Comparison of ENCODE assay signal across 9 cellular contexts in genomic region chrX:48470110-48470832, GRCh38. TPM values are rescaled to one million over a fixed set of nuclear protein-coding genes. Genes with fewer than 3 reads are reported as not detected.
DNase-seq lines count a peak whose midpoint lies in the region; ATAC-seq and TF ChIP-seq lines count a peak whose summit lies in the region.
"Had no signal": no experiment of that assay in that cellular context is flagged by ENCODE, and none has a peak within 500 bp of the region (broad histone marks: within the 10 kb centered on the region; RNA-seq: fewer than 3 reads in every experiment).

SLC38A5 (minus strand) TSS chrX:48470260; CDS start chrX:48467924, 2,336 bp downstream.

- H3K9ac ChIP-seq in mammary epithelial cell (ENCODE audit: insufficient read depth, low read length): no peak within 1 kb of the TSS

- H3K4me1 ChIP-seq in breast epithelium (no peaks in the 10 kb centered on the region), mammary epithelial cell (ENCODE audit: insufficient read depth, low read length) (peaks cover 8% of the 10 kb centered on the region), uterus (no peaks in the 10 kb centered on the region)

- H3K27ac Mint-ChIP-seq in MCF 10A (ENCODE audit: low read depth, unreplicated experiment) (no peak within 1 kb of the TSS), memory B cell (peak within 1 kb of the TSS; percentile 37)

- WGBS in mammary epithelial cell (ENCODE audit: low coverage, missing lambda C conversion rate): 83% methylated on average over 11 of the region's 18 CpGs

- H3K79me2 ChIP-seq in mammary epithelial cell (ENCODE audit: insufficient read depth, low read length): peaks cover 4% of the 10 kb centered on the region

- peaks cover 14% of the 10 kb centered on the region for H3K9me3 Mint-ChIP-seq in MCF 10A (ENCODE audit: unreplicated experiment)
- no peaks in the 10 kb centered on the region for H3K9me3 Mint-ChIP-seq in memory B cell

- peaks cover 0 to 53% of the 10 kb centered on the region in 2 donors for H3K27me3 ChIP-seq in breast epithelium
- H3K27me3 ChIP-seq in mammary epithelial cell (ENCODE audit: insufficient read depth, low read length): no peaks in the 10 kb centered on the region
- no peaks in the 10 kb centered on the region for H3K27me3 ChIP-seq in uterus

- H3K27ac ChIP-seq in breast epithelium: no peak within 1 kb of the TSS
- H3K27ac ChIP-seq in mammary epithelial cell (ENCODE audit: insufficient read depth, low read depth, low read length): no peak within 1 kb of the TSS
- no peak within 1 kb of the TSS for H3K27ac ChIP-seq in uterus

- H3K4me3 Mint-ChIP-seq in MCF 10A (ENCODE audit: unreplicated experiment) (no peak within 1 kb of the TSS), memory B cell (peak within 1 kb of the TSS; percentile 87)

- H3K36me3 Mint-ChIP-seq in MCF 10A (ENCODE audit: insufficient read depth, unreplicated experiment) (peaks cover 12% of the 10 kb centered on the region), memory B cell (peaks cover 7% of the 10 kb centered on the region)

- H3K27me3 Mint-ChIP-seq in MCF 10A (ENCODE audit: insufficient read depth, unreplicated experiment): no peaks in the 10 kb centered on the region
- no peaks in the 10 kb centered on the region for H3K27me3 Mint-ChIP-seq in memory B cell

- DNase-seq in breast epithelium (ENCODE audit: low spot score in 2 of 2) (no peak), MCF 10A (ENCODE audit: unreplicated experiment) (no peak), mammary epithelial cell (no peak), memory B cell (ENCODE audit: low spot score in 2 of 2) (no peak), uterus (no peak), NOMO-1 treated with DMSO at 0.1 percent for 48 hours (lab: John Stamatoyannopoulos, UW; ENCODE audit: unreplicated experiment) (no peak), DMS114 treated with DMSO at 0.1 percent for 48 hours (lab: John Stamatoyannopoulos, UW; ENCODE audit: unreplicated experiment) (no peak)
- DNase-seq in stimulated activated CD4-positive, alpha-beta T cell treated with anti-CD3 and anti-CD28 coated beads, Interleukin-2, amount 100 ng/mL, for 48 hours: no peak
- DNase-seq: NCI-H69 had no signal

- CTCF ChIA-PET in MCF 10A (lab: Yijun Ruan, JAX) (interaction anchor here (0.7 kb wide), 2 partner anchors 63 to 387 kb away, joined by 3 read pairs; no protein-coding TSS in a partner anchor), mammary epithelial cell (lab: Charles Lee; ENCODE audit: low non-redundant PET) (no interaction called here)

- H3K4me2 ChIP-seq in mammary epithelial cell (ENCODE audit: insufficient read depth, low read depth, low read length): no peak within 1 kb of the TSS

- H3K36me3 ChIP-seq in breast epithelium (no peaks in the 10 kb centered on the region), mammary epithelial cell (ENCODE audit: insufficient read depth, low read length) (no peaks in the 10 kb centered on the region), uterus (no peaks in the 10 kb centered on the region)

- H3K4me1 Mint-ChIP-seq in MCF 10A (ENCODE audit: insufficient read depth, unreplicated experiment) (peaks cover 6% of the 10 kb centered on the region), memory B cell (peaks cover 19% of the 10 kb centered on the region)

- no TSS peak for BruUV-seq in MCF 10A (replicated peaks; lab: Mats Ljungman, UMichigan)
- BruUV-seq in mammary epithelial cell (replicated peaks; lab: Mats Ljungman, UMichigan): no TSS peak

- in situ Hi-C loops in mammary epithelial cell (cut with MboI; ENCODE audit: low sequenced_read_pairs in 2 of 2): no loop called here

- TF ChIP-seq POLR2A in breast epithelium (IDR thresholded peaks at IDR 0.05) (no peak), uterus (IDR thresholded peaks at IDR 0.05) (no peak)

- no peak for TF ChIP-seq CTCF in breast epithelium (IDR thresholded peaks at IDR 0.05)
- no peak for TF ChIP-seq CTCF in MCF 10A (IDR thresholded peaks at IDR 0.05; ENCODE audit: unreplicated experiment)
- TF ChIP-seq CTCF in mammary epithelial cell (conservative IDR thresholded peaks at IDR 0.05 in 1 of 2, IDR thresholded peaks at IDR 0.05 in 1 of 2; ENCODE audit: extremely low read depth in 1 of 2, insufficient read depth in 1 of 2, low read depth in 1 of 2, low read length in 2 of 2): no peak
- TF ChIP-seq CTCF in uterus (IDR thresholded peaks at IDR 0.05): no peak

- H2AFZ ChIP-seq in mammary epithelial cell (ENCODE audit: low read depth, low read length): peak within 1 kb of the TSS; percentile 36

- POLR2A ChIA-PET in MCF 10A (lab: Yijun Ruan, JAX): no interaction called here

- no peaks in the 10 kb centered on the region for H3K9me3 ChIP-seq in breast epithelium
- no peaks in the 10 kb centered on the region for H3K9me3 ChIP-seq in mammary epithelial cell (replicated peaks; ENCODE audit: insufficient read depth, low read length)
- no peaks in the 10 kb centered on the region for H3K9me3 ChIP-seq in uterus

- dilution Hi-C loops in mammary epithelial cell (cut with HindIII; ENCODE audit: low sequenced_read_pairs): no loop called here

- intact Hi-C loops in breast epithelium (cut with DNase I; ENCODE audit: low total_unique reads): no loop called here
- intact Hi-C loops in MCF 10A (cut with micrococcal nuclease): no loop called here
- intact Hi-C loops in mammary epithelial cell (cut with micrococcal nuclease): no loop called here
- intact Hi-C loops in uterus (cut with DNase I; ENCODE audit: low total_unique reads): no loop called here

- ATAC-seq in memory B cell (ENCODE audit: low read depth): no peak

- H3K4me3 ChIP-seq in breast epithelium (peak within 1 kb of the TSS; percentile 28 to 53 (median 30)), mammary epithelial cell (replicated peaks in 1 of 3; ENCODE audit: insufficient read depth in 1 of 3, low read depth in 2 of 3, low read length in 3 of 3) (no peak within 1 kb of the TSS), uterus (peak within 1 kb of the TSS; percentile 13 to 15)

- H4K20me1 ChIP-seq in mammary epithelial cell (ENCODE audit: insufficient read depth, low read length): no peaks in the 10 kb centered on the region

RNA-seq across cellular contexts. Expression of gene SLC38A5, which starts in this region (rescaled TPM):
- total RNA-seq in breast epithelium: 10 to 100 TPM in 1 of 3 donors, 1 to 10 TPM in 1, under 1 TPM in 1; 0.96 to 12.1 (median 3.8) TPM
- 1.4 and 2.6 TPM in 2 replicates for total RNA-seq in MCF 10A (2022)
- total RNA-seq in mammary epithelial cell: 1 to 10 TPM; 1.5 to 4.5 TPM
- 2.1 TPM for polyA plus RNA-seq in mammary epithelial cell
- polyA minus RNA-seq in mammary epithelial cell: 18.6 TPM
- 1 to 10 TPM; 1.8 to 8.1 (median 4.8) TPM for total RNA-seq in uterus

Comparison
In these comparisons a context has a peak if more than half of its experiments do, and no peak if none do; other contexts are left out.
1. H3K4me3 ChIP-seq: peak in breast epithelium (3 of 3) and uterus (2 of 2); none in mammary epithelial cell (0 of 3).